ENCODE assay signal across 17 cellular contexts in the genomic region with DNA sequence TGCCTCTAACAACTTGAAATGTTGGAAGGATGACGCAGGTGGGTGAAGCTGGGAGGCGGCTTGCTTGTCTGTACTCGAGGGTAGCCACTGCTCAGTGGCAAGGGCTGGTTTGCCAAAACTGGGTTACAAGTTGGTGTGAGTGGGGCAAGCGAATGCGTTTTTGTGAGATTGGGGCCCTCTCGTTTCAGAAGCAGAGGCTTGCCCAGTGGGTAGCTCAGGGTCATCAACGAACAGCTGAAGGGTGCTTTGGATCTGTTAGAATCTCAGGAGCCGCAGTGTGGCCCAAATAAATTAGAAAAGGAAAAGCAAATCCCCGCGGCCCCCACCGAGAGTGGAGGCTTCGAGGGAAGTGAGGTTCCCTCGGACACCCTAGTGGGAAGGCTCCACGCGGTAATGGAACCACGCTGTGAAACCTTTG. TPM values are rescaled to one million over a fixed set of nuclear protein-coding genes. Genes with fewer than 3 reads are reported as not detected.
DNase-seq lines count a peak whose midpoint lies in the region; ATAC-seq, FAIRE-seq and TF ChIP-seq lines count a peak whose summit lies in the region.
"Had no signal": no experiment of that assay in that cellular context is flagged by ENCODE, and none has a peak within 500 bp of the region (broad histone marks: within the 10 kb centered on the region; RNA-seq: fewer than 3 reads in every experiment).

No MANE protein-coding gene starts in this region.

- DNase-seq in DMS79 (lab: John Stamatoyannopoulos, UW) (peak; percentile 70), DMS79 treated with DMSO at 0.1 percent for 48 hours (lab: John Stamatoyannopoulos, UW) (no peak), right lobe of liver (peak in 2 of 3 donors; percentile 26 to 40), HepG2 (ENCODE audit: low spot score) (no peak), osteoblast (ENCODE audit: insufficient read length, low spot score, missing footprints) (peak; percentile 36), upper lobe of right lung (peak; percentile 55), NCI-H1436 (lab: John Stamatoyannopoulos, UW) (no peak), Ammon's horn (ENCODE audit: low spot score) (no peak)
- DNase-seq: MV-4-11, NCI-H1417 treated with DMSO at 0.1 percent for 48 hours, NCI-H2029 treated with DMSO at 0.1 percent for 48 hours, NCI-H510A treated with DMSO at 0.1 percent for 48 hours had no signal

- H3K9me3 ChIP-seq in right lobe of liver = no peaks in the 10 kb centered on the region
- H3K9me3 ChIP-seq in HepG2 (ENCODE audit: low read length) = no peaks in the 10 kb centered on the region
- no peaks in the 10 kb centered on the region for H3K9me3 ChIP-seq in osteoblast (ENCODE audit: low read depth, low read length)
- no peaks in the 10 kb centered on the region for H3K9me3 ChIP-seq in upper lobe of right lung
- H3K9me3 ChIP-seq: Caco-2 had no signal

- in situ Hi-C loops in HepG2 (cut with HindIII; ENCODE audit: extremely low pct_ligation_motif_present, low pct_unique_long_range_greater_than_20kb) = no loop called here

- no peaks in the 10 kb centered on the region for H4K20me1 ChIP-seq in HepG2 (ENCODE audit: insufficient read depth, low read length)
- H4K20me1 ChIP-seq in osteoblast (ENCODE audit: insufficient read depth, low read length) = no peaks in the 10 kb centered on the region

- H3K27ac ChIP-seq in right lobe of liver = no peak overlapping the region
- H3K27ac ChIP-seq in HepG2 (ENCODE audit: extremely low read length, insufficient read depth, low read length) = no peak overlapping the region
- H3K27ac ChIP-seq in osteoblast (ENCODE audit: low read depth, low read length) = no peak overlapping the region
- H3K27ac ChIP-seq in upper lobe of right lung = no peak overlapping the region
- H3K27ac ChIP-seq: 22Rv1 had no signal

- no peak for FAIRE-seq in HepG2 (lab: Jason Lieb, UNC)
- FAIRE-seq: GM12878, GM19239 had no signal

- H3K36me3 ChIP-seq in right lobe of liver (no peaks in the 10 kb centered on the region), HepG2 (replicated peaks in 1 of 2; ENCODE audit: control insufficient read depth in 1 of 2, insufficient read depth in 2 of 2, low read length in 2 of 2) (no peaks in the 10 kb centered on the region), osteoblast (ENCODE audit: insufficient read depth, low read length) (no peaks in the 10 kb centered on the region), upper lobe of right lung (no peaks in the 10 kb centered on the region)

- POLR2A ChIA-PET in HepG2 (lab: Yijun Ruan, JAX) = no interaction called here

- H3K27me3 ChIP-seq in right lobe of liver = no peaks in the 10 kb centered on the region
- no peaks in the 10 kb centered on the region for H3K27me3 ChIP-seq in HepG2 (ENCODE audit: control insufficient read depth in 1 of 2, insufficient read depth in 2 of 2, low read length in 2 of 2)
- H3K27me3 ChIP-seq in osteoblast (ENCODE audit: insufficient read depth, low read length) = peaks cover 6% of the 10 kb centered on the region
- no peaks in the 10 kb centered on the region for H3K27me3 ChIP-seq in upper lobe of right lung

- intact Hi-C loops in right lobe of liver (cut with DNase I) (no loop called here), HepG2 (cut with micrococcal nuclease; ENCODE audit: unreplicated experiment) (no loop called here), upper lobe of right lung (cut with DNase I) (no loop called here)

- CTCF ChIA-PET in HepG2 (lab: Yijun Ruan, JAX; ENCODE audit: low intra/inter-chr PET ratio, low total read pairs) = no interaction called here

- no peak for TF ChIP-seq EP300 in HepG2 (IDR thresholded peaks at IDR 0.05; ENCODE audit: low read depth in 2 of 2, low read length in 2 of 2)
- TF ChIP-seq EP300 in HepG2 (CRISPR knock-in tag; IDR thresholded peaks at IDR 0.05; ENCODE audit: borderline replicate concordance) = no peak

- H3K4me3 ChIP-seq in right lobe of liver (no peak overlapping the region), HepG2 (replicated peaks in 1 of 3; ENCODE audit: insufficient read depth in 1 of 3, low read depth in 2 of 3, low read length in 3 of 3) (no peak overlapping the region), osteoblast (ENCODE audit: insufficient read depth, low read length) (no peak overlapping the region), upper lobe of right lung (no peak overlapping the region)
- H3K4me3 ChIP-seq: GM12878 had no signal

- peaks cover 0 to 19% (median 6%) of the 10 kb centered on the region in 4 donors for H3K4me1 ChIP-seq in right lobe of liver
- H3K4me1 ChIP-seq in HepG2 (ENCODE audit: insufficient read depth, low read length) = no peaks in the 10 kb centered on the region
- H3K4me1 ChIP-seq in osteoblast (ENCODE audit: insufficient read depth, low read length) = peaks cover 4% of the 10 kb centered on the region
- H3K4me1 ChIP-seq in upper lobe of right lung = peaks cover 13% of the 10 kb centered on the region
- H3K4me1 ChIP-seq: Caco-2 had no signal

- BruUV-seq in HepG2 (replicated peaks; lab: Mats Ljungman, UMichigan) = no TSS peak

- whole genome bisulfite sequencing in right lobe of liver (ENCODE audit: insufficient coverage, low coverage, low lambda C conversion rate, missing lambda C conversion rate) = 97% methylated on average over 12 of the region's 16 CpGs
- WGBS in HepG2 (ENCODE audit: low lambda C conversion rate) = 90% methylated on average over 16 of the region's 16 CpGs

- H3K9ac ChIP-seq in HepG2 (ENCODE audit: insufficient read depth, low read depth, low read length) = no peak overlapping the region

- H3K4me2 ChIP-seq in HepG2 (ENCODE audit: low read depth, low read length) = no peak overlapping the region
- no peak overlapping the region for H3K4me2 ChIP-seq in osteoblast (ENCODE audit: insufficient read depth, low read length)

- TF ChIP-seq CTCF in right lobe of liver (IDR thresholded peaks at IDR 0.05) = no peak
- TF ChIP-seq CTCF in HepG2 (CRISPR knock-in tag; IDR thresholded peaks at IDR 0.05) = no peak
- no peak for TF ChIP-seq CTCF in osteoblast (IDR thresholded peaks at IDR 0.05; ENCODE audit: extremely low read depth, low read depth, low read length)
- no peak for TF ChIP-seq CTCF in upper lobe of right lung (IDR thresholded peaks at IDR 0.05)

- TF ChIP-seq RAD21 in HepG2 (CRISPR knock-in tag; IDR thresholded peaks at IDR 0.05) = no peak

- ATAC-seq in right lobe of liver (no peak), HepG2 (no peak), upper lobe of right lung (no peak)
- ATAC-seq: GM12878 had no signal

- H3K79me2 ChIP-seq in HepG2 (ENCODE audit: insufficient read depth, low read length) = no peaks in the 10 kb centered on the region
- H3K79me2 ChIP-seq in osteoblast (ENCODE audit: insufficient read depth, low read length) = no peaks in the 10 kb centered on the region

- no peak for TF ChIP-seq POLR2A in right lobe of liver (IDR thresholded peaks at IDR 0.05)
- no peak for TF ChIP-seq POLR2A in HepG2 (IDR thresholded peaks at IDR 0.05; ENCODE audit: insufficient read depth in 1 of 2, low read depth in 2 of 2, low read length in 2 of 2)

- no peak overlapping the region for H2AFZ ChIP-seq in HepG2 (ENCODE audit: low read length)
- no peak overlapping the region for H2AFZ ChIP-seq in osteoblast (ENCODE audit: low read length)

RNA-seq across cellular contexts. Expression of a gene that starts 7.3 kb away (rescaled TPM):
- total RNA-seq in right lobe of liver (not detected), HepG2 (2016; rRNA removed; fragmentation: Illumina TruSeq; extraction: Trizol) (not detected in 2 replicates), osteoblast (not detected in 2 replicates), upper lobe of right lung (not detected)
- total RNA-seq in HepG2 (2016; cell fraction: cytosol; rRNA removed; fragmentation: Illumina TruSeq; extraction: Trizol; ENCODE audit: low read depth) = not detected in 2 replicates
- not detected in 2 replicates for total RNA-seq in HepG2 (2016; cell fraction: insoluble cytoplasmic fraction; rRNA removed; fragmentation: Illumina TruSeq; extraction: Trizol)
- not detected in 2 replicates for total RNA-seq in HepG2 (2016; cell fraction: membrane; rRNA removed; fragmentation: Illumina TruSeq; extraction: Trizol)
- not detected in 2 replicates for total RNA-seq in HepG2 (2016; cell fraction: nucleus; rRNA removed; fragmentation: Illumina TruSeq; extraction: Trizol)
- not detected in 2 replicates for polyA plus RNA-seq in HepG2 (2011; rRNA removed)
- polyA plus RNA-seq in HepG2 (2011; cell fraction: cytosol; rRNA removed) = not detected in 2 replicates
- not detected in 2 replicates for polyA plus RNA-seq in HepG2 (2011; cell fraction: nucleus; rRNA removed)
- not detected in 2 replicates for polyA plus RNA-seq in HepG2 (2012)
- not detected in 2 replicates for polyA plus RNA-seq in HepG2 (2016; cell fraction: cytosol; fragmentation: Illumina TruSeq; extraction: Trizol; ENCODE audit: low read depth)
- not detected in 2 replicates for polyA plus RNA-seq in HepG2 (2016; cell fraction: insoluble cytoplasmic fraction; fragmentation: Illumina TruSeq; extraction: Trizol; ENCODE audit: low read depth)
- not detected in 2 replicates for polyA plus RNA-seq in HepG2 (2016; cell fraction: membrane; fragmentation: Illumina TruSeq; extraction: Trizol; ENCODE audit: low read depth)
- not detected in 2 replicates for polyA plus RNA-seq in HepG2 (2016; cell fraction: nucleus; fragmentation: Illumina TruSeq; extraction: Trizol; ENCODE audit: insufficient read depth, low read depth)
- not detected in 2 replicates for polyA minus RNA-seq in HepG2 (2011; rRNA and poly(A)+ RNA removed; ENCODE audit: low replicate concordance)
- not detected in 2 replicates for polyA minus RNA-seq in HepG2 (2011; cell fraction: cytosol; rRNA and poly(A)+ RNA removed)
- polyA minus RNA-seq in HepG2 (2011; cell fraction: nucleus; rRNA and poly(A)+ RNA removed) = not detected in 2 replicates
- total RNA-seq: Caco-2, GM12878, HT1080 had no signal

RNA-seq across cellular contexts. Expression of a gene that starts 16.3 kb away (rescaled TPM):
- total RNA-seq in right lobe of liver (not detected), HepG2 (2016; rRNA removed; fragmentation: Illumina TruSeq; extraction: Trizol) (0.07 TPM in 1 of 2 replicates, not detected in the other), osteoblast (not detected in 2 replicates), upper lobe of right lung (0.09 TPM)
- 0.09 and 0.20 TPM in 2 replicates for total RNA-seq in HepG2 (2016; cell fraction: cytosol; rRNA removed; fragmentation: Illumina TruSeq; extraction: Trizol; ENCODE audit: low read depth)
- total RNA-seq in HepG2 (2016; cell fraction: insoluble cytoplasmic fraction; rRNA removed; fragmentation: Illumina TruSeq; extraction: Trizol) = not detected in 2 replicates
- total RNA-seq in HepG2 (2016; cell fraction: membrane; rRNA removed; fragmentation: Illumina TruSeq; extraction: Trizol) = 0.06 TPM in 1 of 2 replicates, not detected in the other
- total RNA-seq in HepG2 (2016; cell fraction: nucleus; rRNA removed; fragmentation: Illumina TruSeq; extraction: Trizol) = 0.16 and 0.19 TPM in 2 replicates
- polyA plus RNA-seq in HepG2 (2011; rRNA removed) = 0.03 and 0.12 TPM in 2 replicates
- 0.04 and 0.06 TPM in 2 replicates for polyA plus RNA-seq in HepG2 (2011; cell fraction: cytosol; rRNA removed)
- 0.21 and 0.24 TPM in 2 replicates for polyA plus RNA-seq in HepG2 (2011; cell fraction: nucleus; rRNA removed)
- polyA plus RNA-seq in HepG2 (2012) = not detected in 2 replicates
- polyA plus RNA-seq in HepG2 (2016; cell fraction: cytosol; fragmentation: Illumina TruSeq; extraction: Trizol; ENCODE audit: low read depth) = 0.03 TPM in 2 replicates
- polyA plus RNA-seq in HepG2 (2016; cell fraction: insoluble cytoplasmic fraction; fragmentation: Illumina TruSeq; extraction: Trizol; ENCODE audit: low read depth) = not detected in 2 replicates
- not detected in 2 replicates for polyA plus RNA-seq in HepG2 (2016; cell fraction: membrane; fragmentation: Illumina TruSeq; extraction: Trizol; ENCODE audit: low read depth)
- 0.13 TPM in 1 of 2 replicates, not detected in the other for polyA plus RNA-seq in HepG2 (2016; cell fraction: nucleus; fragmentation: Illumina TruSeq; extraction: Trizol; ENCODE audit: insufficient read depth, low read depth)
- polyA minus RNA-seq in HepG2 (2011; rRNA and poly(A)+ RNA removed; ENCODE audit: low replicate concordance) = 0.06 TPM in 1 of 2 replicates, not detected in the other
- not detected in 2 replicates for polyA minus RNA-seq in HepG2 (2011; cell fraction: cytosol; rRNA and poly(A)+ RNA removed)
- 0.12 and 0.13 TPM in 2 replicates for polyA minus RNA-seq in HepG2 (2011; cell fraction: nucleus; rRNA and poly(A)+ RNA removed)
- total RNA-seq: Caco-2, HT1080 had no signal

Comparison
In these comparisons a context has a peak if more than half of its experiments do, and no peak if none do; other contexts are left out.
1. DNase-seq: peak in DMS79 (single experiment), right lobe of liver (2 of 3), osteoblast (single experiment) and upper lobe of right lung (single experiment); none in DMS79 treated with DMSO at 0.1 percent for 48 hours (single experiment), HepG2 (single experiment), NCI-H1436 (single experiment) and Ammon's horn (single experiment).